Comparison of ENCODE assay signal across 24 cellular contexts in the genomic region with DNA sequence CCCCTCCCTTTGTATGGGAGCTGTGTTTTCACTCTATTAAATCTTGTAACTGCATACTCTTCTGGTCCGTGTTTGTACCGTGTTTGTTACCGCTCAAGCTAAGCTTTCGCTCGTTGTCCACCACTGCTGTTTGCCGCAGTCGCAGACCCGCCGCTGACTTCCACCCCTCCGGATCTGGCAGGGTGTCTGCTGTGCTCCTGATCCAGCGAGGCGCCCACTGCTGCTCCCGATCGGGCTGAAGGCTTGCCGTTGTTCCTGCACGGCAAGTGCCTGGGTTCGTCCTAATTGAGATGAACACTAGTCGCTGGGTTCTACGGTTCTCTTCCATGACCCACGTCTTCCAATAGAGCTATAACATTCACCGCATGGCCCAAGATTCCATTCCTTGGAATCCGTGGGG.
"Had no signal": no experiment of that assay in that cellular context is flagged by ENCODE, and none has a peak within 500 bp of the region (broad histone marks: within the 10 kb centered on the region; RNA-seq: fewer than 3 reads in every experiment).

No MANE protein-coding gene starts in this region.

- ATAC-seq: effector memory CD8-positive, alpha-beta T cell; esophagus mucosa; foreskin keratinocyte; gastrocnemius medialis; gastroesophageal sphincter; heart left ventricle; heart right ventricle had no signal

- H3K9me3 ChIP-seq: colonic mucosa, esophagus muscularis mucosa, esophagus squamous epithelium, gastrocnemius medialis, gastroesophageal sphincter, heart left ventricle, heart right ventricle had no signal

- H3K27me3 ChIP-seq: colonic mucosa, dorsolateral prefrontal cortex, esophagus muscularis mucosa, esophagus squamous epithelium, foreskin keratinocyte, gastrocnemius medialis, gastroesophageal sphincter, heart left ventricle, heart right ventricle had no signal

- H3K9me3 Mint-ChIP-seq: dendritic cell treated with granulocyte-macrophage colony-stimulating factor and Interleukin-4, amounts not matched to agents 40 ng/mL and 50 ng/mL, for 4 days; effector memory CD8-positive, alpha-beta T cell; endodermal cell had no signal

- DNase-seq: colonic mucosa; cortex of kidney; dermis blood vessel endothelial cell; dorsolateral prefrontal cortex; effector CD4-positive, alpha-beta T cell; effector CD8-positive, alpha-beta T cell; effector memory CD8-positive, alpha-beta T cell; endodermal cell; erythroblast; esophagus squamous epithelium; foreskin fibroblast; foreskin keratinocyte; foreskin melanocyte; gastrocnemius medialis; glutamatergic neuron; head of caudate nucleus; heart left ventricle; heart right ventricle had no signal

- H3K4me3 Mint-ChIP-seq: dendritic cell treated with granulocyte-macrophage colony-stimulating factor and Interleukin-4, amounts not matched to agents 40 ng/mL and 50 ng/mL, for 4 days; effector memory CD8-positive, alpha-beta T cell; endodermal cell had no signal

- H3K36me3 ChIP-seq: colonic mucosa, esophagus squamous epithelium, gastrocnemius medialis, gastroesophageal sphincter, heart left ventricle, heart right ventricle had no signal

- H3K4me1 Mint-ChIP-seq: endodermal cell had no signal

- H3K27ac Mint-ChIP-seq: dendritic cell treated with granulocyte-macrophage colony-stimulating factor and Interleukin-4, amounts not matched to agents 40 ng/mL and 50 ng/mL, for 4 days; effector memory CD8-positive, alpha-beta T cell; endodermal cell had no signal

- H3K27me3 Mint-ChIP-seq: dendritic cell treated with granulocyte-macrophage colony-stimulating factor and Interleukin-4, amounts not matched to agents 40 ng/mL and 50 ng/mL, for 4 days; effector memory CD8-positive, alpha-beta T cell had no signal

- H3K4me1 ChIP-seq: colonic mucosa, esophagus muscularis mucosa, esophagus squamous epithelium, gastrocnemius medialis, gastroesophageal sphincter, heart left ventricle, heart right ventricle had no signal

- H3K27ac ChIP-seq: colonic mucosa, coronary artery, dorsolateral prefrontal cortex, epithelial cell of prostate, esophagus muscularis mucosa, esophagus squamous epithelium, foreskin keratinocyte, gastrocnemius medialis, gastroesophageal sphincter, heart left ventricle, heart right ventricle had no signal

- H3K4me3 ChIP-seq: colonic mucosa, coronary artery, dorsolateral prefrontal cortex, esophagus muscularis mucosa, esophagus squamous epithelium, gastrocnemius medialis, gastroesophageal sphincter, heart left ventricle, heart right ventricle had no signal
